ENCODE assay signal across 17 cellular contexts in the genomic region with DNA sequence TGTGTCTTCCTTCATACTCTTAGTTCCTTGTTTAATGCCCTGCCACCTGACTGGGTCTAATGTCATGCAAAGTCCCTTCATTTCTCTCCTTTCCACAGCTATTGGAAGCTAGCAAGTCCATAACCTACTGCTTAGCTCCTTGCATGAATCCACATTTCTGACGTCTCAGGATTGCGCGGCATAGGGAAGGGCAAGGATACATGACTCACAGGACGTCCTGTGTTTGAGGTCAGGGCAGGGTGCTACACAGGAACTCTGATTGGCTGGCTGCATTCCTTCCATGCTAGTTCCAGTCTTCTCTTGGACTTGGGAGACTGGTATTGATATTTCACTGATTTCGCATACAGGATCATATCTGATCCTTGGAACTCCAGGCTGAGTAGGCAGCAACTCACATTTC.
DNase-seq lines count a peak whose midpoint lies in the region; ATAC-seq, FAIRE-seq and TF ChIP-seq lines count a peak whose summit lies in the region.
"Had no signal": no experiment of that assay in that cellular context is flagged by ENCODE, and none has a peak within 500 bp of the region (broad histone marks: within the 10 kb centered on the region; RNA-seq: fewer than 3 reads in every experiment).

No MANE protein-coding gene starts in this region.

- in situ Hi-C loops in astrocyte of the spinal cord (cut with HindIII; ENCODE audit: low sequenced_read_pairs), result no loop called here

- no peak overlapping the region for H3K4me3 Mint-ChIP-seq in type B pancreatic cell
- H3K4me3 Mint-ChIP-seq: activated CD4-positive, alpha-beta memory T cell treated with anti-CD3 and anti-CD28 coated beads, Interleukin-2, amount 10 ng/mL, durations not matched to agents 7 days and 5 days; naive B cell; stimulated activated naive B cell treated with anti-CD40 and anti-IgM and Interleukin-4, amounts not matched to agents 10 μg/mL and 1 μg/mL and 100 μg/mL, for 72 hours had no signal

- H3K36me3 ChIP-seq in hepatocyte (replicated peaks; ENCODE audit: insufficient read depth, low read depth), result no peaks in the 10 kb centered on the region

- no peaks in the 10 kb centered on the region for H3K9me3 ChIP-seq in hepatocyte (ENCODE audit: low read depth)

- no peak for DNase-seq in left ventricle myocardium superior
- no peak for DNase-seq in Right ventricle myocardium superior
- peak; percentile 55 for DNase-seq in astrocyte of the spinal cord (ENCODE audit: low read depth, low spot score)
- peak; percentile 7 for DNase-seq in hepatocyte (ENCODE audit: low spot score)
- DNase-seq in urothelium cell line (ENCODE audit: low spot score), result peak; percentile 1
- DNase-seq in type B pancreatic cell (ENCODE audit: extremely low spot score, unreplicated experiment), result no peak
- DNase-seq: activated CD4-positive, alpha-beta memory T cell treated with anti-CD3 and anti-CD28 coated beads, Interleukin-2, amount 10 ng/mL, durations not matched to agents 7 days and 5 days; anterior cingulate cortex; naive B cell; NCI-H1048; stimulated activated CD4-positive, alpha-beta T cell treated with anti-CD3 and anti-CD28 coated beads, Interleukin-4, amount 100 ng/mL, for 4 hours; stimulated activated naive B cell treated with anti-CD40 and anti-IgM and Interleukin-4, amounts not matched to agents 10 μg/mL and 1 μg/mL and 100 μg/mL, for 72 hours had no signal

- no peak overlapping the region for H2AFZ ChIP-seq in hepatocyte

- H4K20me1 ChIP-seq in hepatocyte (ENCODE audit: insufficient read depth, poor library complexity, severe bottlenecking), result no peaks in the 10 kb centered on the region

- no peaks in the 10 kb centered on the region for H3K9me3 Mint-ChIP-seq in type B pancreatic cell
- H3K9me3 Mint-ChIP-seq: naive B cell; stimulated activated naive B cell treated with anti-CD40 and anti-IgM and Interleukin-4, amounts not matched to agents 10 μg/mL and 1 μg/mL and 100 μg/mL, for 72 hours had no signal

- H3K36me3 Mint-ChIP-seq in type B pancreatic cell, result no peaks in the 10 kb centered on the region
- H3K36me3 Mint-ChIP-seq: naive B cell; stimulated activated naive B cell treated with anti-CD40 and anti-IgM and Interleukin-4, amounts not matched to agents 10 μg/mL and 1 μg/mL and 100 μg/mL, for 72 hours had no signal

- no peak for FAIRE-seq in urothelium cell line (lab: Jason Lieb, UNC)
- FAIRE-seq: G401.6 had no signal

- H3K27me3 ChIP-seq in hepatocyte, result no peaks in the 10 kb centered on the region

- TF ChIP-seq CTCF in astrocyte of the spinal cord (IDR thresholded peaks at IDR 0.05; ENCODE audit: low read depth, low read length), result no peak
- no peak for TF ChIP-seq CTCF in hepatocyte (IDR thresholded peaks at IDR 0.05; ENCODE audit: poor library complexity)
- no peak for TF ChIP-seq CTCF in type B pancreatic cell (conservative IDR thresholded peaks at IDR 0.05)

- no peak overlapping the region for H3K27ac ChIP-seq in hepatocyte

- H3K27me3 Mint-ChIP-seq in type B pancreatic cell, result no peaks in the 10 kb centered on the region
- H3K27me3 Mint-ChIP-seq: activated CD4-positive, alpha-beta memory T cell treated with anti-CD3 and anti-CD28 coated beads, Interleukin-2, amount 10 ng/mL, durations not matched to agents 7 days and 5 days; naive B cell; stimulated activated naive B cell treated with anti-CD40 and anti-IgM and Interleukin-4, amounts not matched to agents 10 μg/mL and 1 μg/mL and 100 μg/mL, for 72 hours had no signal

- intact Hi-C loops in left ventricle myocardium superior (cut with micrococcal nuclease), result no loop called here
- intact Hi-C loops in Right ventricle myocardium superior (cut with DNase I), result no loop called here

- 90% methylated on average over 5 of the region's 5 CpGs for WGBS in hepatocyte (ENCODE audit: low lambda C conversion rate, missing lambda C conversion rate)

- no peak overlapping the region for H3K4me3 ChIP-seq in astrocyte of the spinal cord (ENCODE audit: low read depth, low read length)
- no peak overlapping the region for H3K4me3 ChIP-seq in hepatocyte

- no peak overlapping the region for H3K27ac Mint-ChIP-seq in type B pancreatic cell
- H3K27ac Mint-ChIP-seq: activated CD4-positive, alpha-beta memory T cell treated with anti-CD3 and anti-CD28 coated beads, Interleukin-2, amount 10 ng/mL, durations not matched to agents 7 days and 5 days; activated T-helper 2 cell treated with anti-CD3 and anti-CD28 coated beads, Interferon-gamma antibody, Interleukin-2, Interleukin-4, amounts not matched to agents 10 μg/mL and 5 μg/mL and 100 μg/mL, durations not matched to agents 14 hours and 24 hours and 36 hours; stimulated activated naive B cell treated with anti-CD40 and anti-IgM and Interleukin-4, amounts not matched to agents 10 μg/mL and 1 μg/mL and 100 μg/mL, for 72 hours had no signal

- H3K79me2 ChIP-seq in hepatocyte, result peaks cover 29% of the 10 kb centered on the region

- no peaks in the 10 kb centered on the region for H3K9me2 ChIP-seq in hepatocyte (replicated peaks; ENCODE audit: insufficient read depth)

- H3K4me2 ChIP-seq in hepatocyte, result no peak overlapping the region

- ATAC-seq in left ventricle myocardium superior (peak; percentile 34), Right ventricle myocardium superior (ENCODE audit: poor library complexity) (no peak), GM18909 (IDR thresholded peaks at IDR 0.05; ENCODE audit: poor library complexity, unreplicated experiment) (no peak), HG02610 (IDR thresholded peaks at IDR 0.05; ENCODE audit: unreplicated experiment) (no peak)
- ATAC-seq: SK-N-SH treated with all-trans-retinoic acid at 6 μM for 48 hours; stimulated activated naive B cell treated with anti-CD40 and anti-IgM and Interleukin-4, amounts not matched to agents 10 μg/mL and 1 μg/mL and 100 μg/mL, for 72 hours had no signal

- H3K4me1 ChIP-seq in hepatocyte (ENCODE audit: insufficient read depth), result peaks cover 4% of the 10 kb centered on the region

- H3K4me1 Mint-ChIP-seq in type B pancreatic cell (ENCODE audit: unreplicated experiment), result peaks cover 19% of the 10 kb centered on the region
- H3K4me1 Mint-ChIP-seq: activated CD4-positive, alpha-beta memory T cell treated with anti-CD3 and anti-CD28 coated beads, Interleukin-2, amount 10 ng/mL, durations not matched to agents 7 days and 5 days; naive B cell; stimulated activated naive B cell treated with anti-CD40 and anti-IgM and Interleukin-4, amounts not matched to agents 10 μg/mL and 1 μg/mL and 100 μg/mL, for 72 hours had no signal

Comparison
In these comparisons a context has a peak if more than half of its experiments do, and no peak if none do; other contexts are left out.
1. DNase-seq: peak in astrocyte of the spinal cord (single experiment), hepatocyte (single experiment) and urothelium cell line (single experiment); none in left ventricle myocardium superior (single experiment), Right ventricle myocardium superior (single experiment) and type B pancreatic cell (single experiment).